23 cellular contexts compared by ENCODE assay signal in the genomic region with DNA sequence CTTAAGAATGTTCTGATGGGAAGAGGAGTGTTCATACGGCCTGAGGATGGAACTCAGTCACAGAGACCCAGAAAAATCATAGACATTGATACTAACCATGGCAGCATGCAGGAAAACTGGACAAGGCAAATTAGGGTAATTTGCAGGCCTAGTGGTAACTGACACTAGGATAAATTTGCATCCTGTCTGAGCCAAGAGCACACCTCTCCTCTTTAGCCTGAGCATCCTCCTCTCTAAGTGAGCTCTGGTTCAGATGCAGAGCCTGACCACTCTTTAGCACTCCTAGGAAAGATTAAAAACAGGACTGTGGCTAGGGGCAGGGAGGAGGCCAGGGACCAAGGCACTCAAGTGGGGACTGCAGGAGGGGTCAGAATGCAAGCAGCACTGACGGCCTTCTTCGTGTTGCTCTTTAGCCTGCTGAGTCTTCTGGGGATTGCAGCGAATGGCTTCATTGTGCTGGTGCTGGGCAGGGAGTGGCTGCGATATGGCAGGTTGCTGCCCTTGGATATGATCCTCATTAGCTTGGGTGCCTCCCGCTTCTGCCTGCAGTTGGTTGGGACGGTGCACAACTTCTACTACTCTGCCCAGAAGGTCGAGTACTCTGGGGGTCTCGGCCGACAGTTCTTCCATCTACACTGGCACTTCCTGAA. TPM values are rescaled to one million over a fixed set of nuclear protein-coding genes. Genes with fewer than 3 reads are reported as not detected.
DNase-seq lines count a peak whose midpoint lies in the region; ATAC-seq, FAIRE-seq and TF ChIP-seq lines count a peak whose summit lies in the region.
"Had no signal": no experiment of that assay in that cellular context is flagged by ENCODE, and none has a peak within 500 bp of the region (broad histone marks: within the 10 kb centered on the region; RNA-seq: fewer than 3 reads in every experiment).

A gene with protein sequence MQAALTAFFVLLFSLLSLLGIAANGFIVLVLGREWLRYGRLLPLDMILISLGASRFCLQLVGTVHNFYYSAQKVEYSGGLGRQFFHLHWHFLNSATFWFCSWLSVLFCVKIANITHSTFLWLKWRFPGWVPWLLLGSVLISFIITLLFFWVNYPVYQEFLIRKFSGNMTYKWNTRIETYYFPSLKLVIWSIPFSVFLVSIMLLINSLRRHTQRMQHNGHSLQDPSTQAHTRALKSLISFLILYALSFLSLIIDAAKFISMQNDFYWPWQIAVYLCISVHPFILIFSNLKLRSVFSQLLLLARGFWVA (plus strand): TSS at position 373 of the 650 bp plus-strand sequence. CDS start 0 bp downstream, at position 373.

- no TSS peak for BruUV-seq in K562 (replicated peaks; lab: Mats Ljungman, UMichigan)

- H4K20me1 ChIP-seq in K562 (replicated peaks; ENCODE audit: control insufficient read depth, insufficient read depth, low read length): no peaks in the 10 kb centered on the region

- H3K27ac Mint-ChIP-seq in activated naive CD8-positive, alpha-beta T cell treated with anti-CD3 and anti-CD28 coated beads, Interleukin-2, amount 50 U/mL, for 24 hours: no peak within 1 kb of the TSS
- H3K27ac Mint-ChIP-seq in activated naive CD8-positive, alpha-beta T cell treated with anti-CD3 and anti-CD28 coated beads for 36 hours: no peak within 1 kb of the TSS
- no peak within 1 kb of the TSS for H3K27ac Mint-ChIP-seq in nephron progenitor cell

- no peak within 1 kb of the TSS for H3K4me3 Mint-ChIP-seq in activated naive CD8-positive, alpha-beta T cell treated with anti-CD3 and anti-CD28 coated beads, Interleukin-2, amount 50 U/mL, for 24 hours
- no peak within 1 kb of the TSS for H3K4me3 Mint-ChIP-seq in activated naive CD8-positive, alpha-beta T cell treated with anti-CD3 and anti-CD28 coated beads for 36 hours
- H3K4me3 Mint-ChIP-seq in nephron progenitor cell: no peak within 1 kb of the TSS
- H3K4me3 Mint-ChIP-seq: CD4-positive, alpha-beta memory T cell; HFFc6 had no signal

- H3K9me3 ChIP-seq in K562 (replicated peaks; ENCODE audit: control insufficient read depth, insufficient read depth, low read depth, low read length) (peaks cover 2% of the 10 kb centered on the region; the same call in 1 of the 2 replicates), mucosa of descending colon (no peaks in the 10 kb centered on the region), suprapubic skin (no peaks in the 10 kb centered on the region)

- POLR2A ChIA-PET in K562 (lab: Yijun Ruan, JAX): no interaction called here

- H3K4me3 ChIP-seq in K562: no peak within 1 kb of the TSS
- no peak within 1 kb of the TSS for H3K4me3 ChIP-seq in mucosa of descending colon
- no peak within 1 kb of the TSS for H3K4me3 ChIP-seq in suprapubic skin

- peaks cover 5% of the 10 kb centered on the region for H3K9me3 Mint-ChIP-seq in activated naive CD8-positive, alpha-beta T cell treated with anti-CD3 and anti-CD28 coated beads, Interleukin-2, amount 50 U/mL, for 24 hours
- H3K9me3 Mint-ChIP-seq in activated naive CD8-positive, alpha-beta T cell treated with anti-CD3 and anti-CD28 coated beads for 36 hours: peaks cover 2% of the 10 kb centered on the region
- peaks cover 18% of the 10 kb centered on the region for H3K9me3 Mint-ChIP-seq in nephron progenitor cell

- ATAC-seq in activated naive CD8-positive, alpha-beta T cell treated with anti-CD3 and anti-CD28 coated beads, Interleukin-2, amount 50 U/mL, for 24 hours: peak; percentile 10
- ATAC-seq in K562 (peak; percentile 71), mucosa of descending colon (peak; percentile 93)

- TF ChIP-seq RAD21 in K562 (CRISPR knock-in tag; conservative IDR thresholded peaks at IDR 0.05 in 1 of 2, IDR thresholded peaks at IDR 0.05 in 1 of 2): no peak

- CTCF ChIA-PET in K562 (lab: Yijun Ruan, JAX; ENCODE audit: low intra/inter-chr PET ratio): no interaction called here

- H3K4me1 ChIP-seq in K562 (replicated peaks in 1 of 2; ENCODE audit: control insufficient read depth in 2 of 2, insufficient read depth in 2 of 2, low read length in 2 of 2): no peaks in the 10 kb centered on the region
- H3K4me1 ChIP-seq in mucosa of descending colon (ENCODE audit: low read depth): no peaks in the 10 kb centered on the region
- H3K4me1 ChIP-seq in suprapubic skin: peaks cover 12% of the 10 kb centered on the region

- peaks cover 13% of the 10 kb centered on the region for H3K4me1 Mint-ChIP-seq in activated naive CD8-positive, alpha-beta T cell treated with anti-CD3 and anti-CD28 coated beads, Interleukin-2, amount 50 U/mL, for 24 hours
- peaks cover 21% of the 10 kb centered on the region for H3K4me1 Mint-ChIP-seq in activated naive CD8-positive, alpha-beta T cell treated with anti-CD3 and anti-CD28 coated beads for 36 hours
- no peaks in the 10 kb centered on the region for H3K4me1 Mint-ChIP-seq in nephron progenitor cell

- in situ Hi-C loops in K562 (cut with MboI): no loop called here

- intact Hi-C loops in K562 (cut with micrococcal nuclease) (no loop called here), mucosa of descending colon (cut with DNase I, micrococcal nuclease) (no loop called here)

- TF ChIP-seq POLR2A in K562 (conservative IDR thresholded peaks at IDR 0.05) (no peak), suprapubic skin (IDR thresholded peaks at IDR 0.05) (no peak)

- no peaks in the 10 kb centered on the region for H3K27me3 Mint-ChIP-seq in activated naive CD8-positive, alpha-beta T cell treated with anti-CD3 and anti-CD28 coated beads, Interleukin-2, amount 50 U/mL, for 24 hours
- no peaks in the 10 kb centered on the region for H3K27me3 Mint-ChIP-seq in activated naive CD8-positive, alpha-beta T cell treated with anti-CD3 and anti-CD28 coated beads for 36 hours
- peaks cover 2% of the 10 kb centered on the region for H3K27me3 Mint-ChIP-seq in nephron progenitor cell (ENCODE audit: low read depth, poor library complexity)

- TF ChIP-seq EP300 in K562 (IDR thresholded peaks at IDR 0.05; ENCODE audit: low read length) (no peak), suprapubic skin (IDR thresholded peaks at IDR 0.05) (no peak)

- peaks cover 3 to 12% of the 10 kb centered on the region in 2 experiments; a peak in 4 of 5 replicates for H3K27me3 ChIP-seq in K562 (ENCODE audit: control insufficient read depth in 2 of 2, insufficient read depth in 2 of 2, low read length in 2 of 2)
- H3K27me3 ChIP-seq in suprapubic skin: no peaks in the 10 kb centered on the region

- H3K9me1 ChIP-seq in K562 (ENCODE audit: control insufficient read depth, insufficient read depth, low read length): no peaks in the 10 kb centered on the region

- no peak within 1 kb of the TSS for H3K4me2 ChIP-seq in K562 (ENCODE audit: insufficient read depth, low read length)

- no peaks in the 10 kb centered on the region for H3K36me3 Mint-ChIP-seq in activated naive CD8-positive, alpha-beta T cell treated with anti-CD3 and anti-CD28 coated beads, Interleukin-2, amount 50 U/mL, for 24 hours (ENCODE audit: low read depth)
- H3K36me3 Mint-ChIP-seq in activated naive CD8-positive, alpha-beta T cell treated with anti-CD3 and anti-CD28 coated beads for 36 hours: no peaks in the 10 kb centered on the region
- no peaks in the 10 kb centered on the region for H3K36me3 Mint-ChIP-seq in nephron progenitor cell (ENCODE audit: low read depth)

- DNase-seq in activated naive CD8-positive, alpha-beta T cell treated with anti-CD3 and anti-CD28 coated beads, Interleukin-2, amount 50 U/mL, for 24 hours: no peak
- no peak for DNase-seq in activated naive CD8-positive, alpha-beta T cell treated with anti-CD3 and anti-CD28 coated beads for 36 hours
- no peak for DNase-seq in K562 (ENCODE audit: extremely low read depth in 1 of 4, low spot score in 3 of 4)
- DNase-seq in mucosa of descending colon: peak; percentile 44 to 50 (median 50)
- no peak for DNase-seq in suprapubic skin (ENCODE audit: low spot score in 2 of 2)
- DNase-seq in NK-92 treated with Interleukin-12 subunit alpha and Interleukin-12 subunit beta, amount 100 ng/mL, for 24 hours (lab: John Stamatoyannopoulos, UW): no peak
- no peak for DNase-seq in nephron progenitor cell
- no peak for DNase-seq in activated CD4-positive, alpha-beta T cell treated with anti-CD3 and anti-CD28 coated beads for 48 hours
- DNase-seq: 8988T; CD4-positive, alpha-beta memory T cell; DMS79; HFFc6; Kasumi-1; NCI-H1105; NCI-H1694 treated with DMSO at 0.1 percent for 48 hours; NCI-H2107; NCI-H2227 treated with DMSO at 0.1 percent for 48 hours; OCI-M1; RPMI8226; SIG-M5 had no signal

- TF ChIP-seq CTCF in K562 (IDR thresholded peaks at IDR 0.05 in 2 of 3, conservative IDR thresholded peaks at IDR 0.05 in 1 of 3; ENCODE audit: insufficient read depth in 2 of 3, low read depth in 1 of 3, low read length in 3 of 3) (no peak), mucosa of descending colon (IDR thresholded peaks at IDR 0.05) (no peak), suprapubic skin (IDR thresholded peaks at IDR 0.05) (no peak), nephron progenitor cell (IDR thresholded peaks at IDR 0.05) (no peak)

- H3K36me3 ChIP-seq in K562 (ENCODE audit: control insufficient read depth, insufficient read depth, low read length) (no peaks in the 10 kb centered on the region), mucosa of descending colon (ENCODE audit: low read depth) (no peaks in the 10 kb centered on the region), suprapubic skin (no peaks in the 10 kb centered on the region)

- FAIRE-seq in K562 (lab: Jason Lieb, UNC): no peak
- FAIRE-seq: D721Med, H54 had no signal

- 9% methylated on average over 10 of the region's 10 CpGs for WGBS in K562 (ENCODE audit: insufficient coverage, low coverage, missing lambda C conversion rate)
- WGBS in suprapubic skin: 86% methylated on average over 9 of the region's 10 CpGs

- H3K9ac ChIP-seq in K562 (ENCODE audit: insufficient read depth in 1 of 2, low read depth in 2 of 2, low read length in 2 of 2): 0 out of 4 replicates have a peak within 1 kb of the TSS, but pooled peaks of 1 of the 2 experiments have one; percentile 2

- H2AFZ ChIP-seq in K562 (ENCODE audit: low read depth, low read length): peak within 1 kb of the TSS; percentile 14; the same call in 1 of the 2 replicates

- H3K27ac ChIP-seq in K562 (ENCODE audit: extremely low read depth, low read depth, low read length): no peak within 1 kb of the TSS
- peak within 1 kb of the TSS; percentile 64 for H3K27ac ChIP-seq in suprapubic skin

- no peaks in the 10 kb centered on the region for H3K79me2 ChIP-seq in K562 (ENCODE audit: control insufficient read depth, insufficient read depth, low read length)

RNA-seq across cellular contexts. Expression of the gene that starts here (rescaled TPM):
- total RNA-seq in activated naive CD8-positive, alpha-beta T cell treated with anti-CD3 and anti-CD28 coated beads for 36 hours: not detected
- 0.69 and 0.83 TPM in 2 replicates for total RNA-seq in K562 (2011; cell fraction: chromatin; rRNA removed; ENCODE audit: low replicate concordance)
- total RNA-seq in K562 (2011; cell fraction: nucleolus; rRNA removed): 0.50 and 1.4 TPM in 2 replicates
- total RNA-seq in K562 (2011; cell fraction: nucleoplasm; rRNA removed): 2.1 and 2.3 TPM in 2 replicates
- total RNA-seq in K562 (2014; rRNA removed) (not detected in 2 replicates), K562 (2014; rRNA removed; fragmentation: Illumina TruSeq; extraction: Trizol) (not detected in 2 replicates), K562 (2015; rRNA removed; fragmentation: Illumina TruSeq; extraction: Trizol) (not detected in 2 replicates), K562 (2021) (not detected in 2 replicates), mucosa of descending colon (under 1 TPM in 1 of 3 donors, not detected in 2; 0.34 TPM), suprapubic skin (not detected)
- polyA plus RNA-seq in K562 (2011; rRNA removed) (not detected in 2 replicates), K562 (2014; fragmentation: Illumina TruSeq; extraction: Trizol) (not detected in 2 replicates), K562 (2014; fragmentation: Nextera tagmentation; extraction: Ambion mirVana) (not detected), K562 (2014; rRNA removed) (not detected in 2 replicates)
- polyA plus RNA-seq in K562 (2011; cell fraction: cytosol; rRNA removed): not detected in 2 replicates
- 0.14 and 0.17 TPM in 2 replicates for polyA plus RNA-seq in K562 (2011; cell fraction: nucleus; rRNA removed)
- 0.18 TPM in 1 of 2 replicates, not detected in the other for polyA plus RNA-seq in K562 (2012)
- 0.36 and 0.39 TPM in 2 replicates for polyA minus RNA-seq in K562 (2011; rRNA and poly(A)+ RNA removed)
- polyA minus RNA-seq in K562 (2011; cell fraction: cytosol; rRNA and poly(A)+ RNA removed): not detected in 2 replicates
- polyA minus RNA-seq in K562 (2011; cell fraction: nucleus; rRNA and poly(A)+ RNA removed): 0.67 and 0.81 TPM in 2 replicates
- total RNA-seq: HFFc6 had no signal
- polyA plus RNA-seq: BJ; CD4-positive, alpha-beta memory T cell had no signal

Comparison
In these comparisons a context has a peak if more than half of its experiments do, and no peak if none do; other contexts are left out.
1. Peak in DNase-seq and ATAC-seq in mucosa of descending colon; RNA of the gene not detected or under 1 TPM.
2. ATAC-seq: peak in every context shown above with its lines; median percentile 93 in mucosa of descending colon; 71 in K562; 10 in activated naive CD8-positive, alpha-beta T cell treated with anti-CD3 and anti-CD28 coated beads, Interleukin-2, amount 50 U/mL, for 24 hours.